18 cellular contexts compared by ENCODE assay signal in genomic region chr6:106643061-106643460, GRCh38.
"Had no signal": no experiment of that assay in that cellular context is flagged by ENCODE, and none has a peak within 500 bp of the region (broad histone marks: within the 10 kb centered on the region; RNA-seq: fewer than 3 reads in every experiment).

No MANE protein-coding gene starts in this region.

- H3K27me3 ChIP-seq: colonic mucosa, testis had no signal

- H3K4me3 ChIP-seq: colonic mucosa, left ventricle myocardium inferior, psoas muscle, testis had no signal

- H3K4me1 ChIP-seq: colonic mucosa, psoas muscle, testis had no signal

- H3K9me3 ChIP-seq: colonic mucosa, left ventricle myocardium inferior, psoas muscle, testis had no signal

- DNase-seq: activated CD4-positive, alpha-beta memory T cell treated with anti-CD3 and anti-CD28 coated beads, Interleukin-2, amount 10 ng/mL, durations not matched to agents 7 days and 5 days; activated CD4-positive, alpha-beta T cell treated with anti-CD3 and anti-CD28 coated beads for 48 hours; activated CD4-positive, CD25-positive, alpha-beta regulatory T cell; activated CD8-positive, alpha-beta memory T cell treated with anti-CD3 and anti-CD28 coated beads, Interleukin-2, amount 10 ng/mL, durations not matched to agents 7 days and 5 days; amygdala; central memory CD4-positive, alpha-beta T cell; colonic mucosa; foreskin melanocyte; kidney glomerular epithelial cell; left ventricle myocardium inferior; naive B cell; psoas muscle; right cardiac atrium; small intestine; stimulated activated CD4-positive, alpha-beta T cell treated with anti-CD3 and anti-CD28 coated beads, Interleukin-4, amount 100 ng/mL, for 1 hour; T-helper 1 cell; T-helper 9 cell; testis had no signal

- H3K27ac ChIP-seq: colonic mucosa, left ventricle myocardium inferior, psoas muscle, testis had no signal
